20 cellular contexts compared by ENCODE assay signal in genomic region chr14:96067985-96068930, GRCh38. TPM values are rescaled to one million over a fixed set of nuclear protein-coding genes. Genes with fewer than 3 reads are reported as not detected.
A peak's percentile ranks its signal among the peaks of the same experiment; 100 is the strongest.
DNase-seq lines count a peak whose midpoint lies in the region; ATAC-seq and TF ChIP-seq lines count a peak whose summit lies in the region.
"Had no signal": no experiment of that assay in that cellular context is flagged by ENCODE, and none has a peak within 500 bp of the region (broad histone marks: within the 10 kb centered on the region; RNA-seq: fewer than 3 reads in every experiment).

No MANE protein-coding gene starts in this region.

- intact Hi-C loops in activated naive CD4-positive, alpha-beta T cell treated with anti-CD3 and anti-CD28 coated beads for 36 hours (cut with micrococcal nuclease), result no loop called here
- intact Hi-C loops in spleen (cut with DNase I; ENCODE audit: low total_unique reads), result no loop called here
- intact Hi-C loops in mammary epithelial cell (cut with micrococcal nuclease), result no loop called here

- peaks cover 0 to 15% (median 0%) of the 10 kb centered on the region in 7 donors for H3K27me3 ChIP-seq in spleen (replicated peaks in 1 of 7)
- H3K27me3 ChIP-seq in mammary epithelial cell (ENCODE audit: insufficient read depth, low read length), result peaks cover 17% of the 10 kb centered on the region
- H3K27me3 ChIP-seq: BE2C had no signal

- no peak for DNase-seq in activated naive CD4-positive, alpha-beta T cell treated with anti-CD3 and anti-CD28 coated beads, Interleukin-2, amount 10 ng/mL, durations not matched to agents 7 days and 5 days
- no peak for DNase-seq in activated naive CD4-positive, alpha-beta T cell treated with anti-CD3 and anti-CD28 coated beads for 36 hours
- DNase-seq in cerebellar cortex (ENCODE audit: low spot score) (peak; percentile 76), islet precursor cell (peak; percentile 42), spleen (peak; percentile 33), RPMI8226 (no peak), mammary epithelial cell (no peak)
- DNase-seq: BE2C; CD4-positive, CD25-positive, alpha-beta regulatory T cell; COR-L47; DMS 273 treated with DMSO at 0.1 percent for 48 hours; GF-D8; MM.1S; NCI-H1092; NCI-H1436 treated with DMSO at 0.1 percent for 48 hours; NCI-H2029; PC-3 had no signal

- no peaks in the 10 kb centered on the region for H3K9me3 ChIP-seq in spleen
- no peaks in the 10 kb centered on the region for H3K9me3 ChIP-seq in mammary epithelial cell (replicated peaks; ENCODE audit: insufficient read depth, low read length)
- H3K9me3 ChIP-seq: BE2C had no signal

- H3K27me3 Mint-ChIP-seq in activated naive CD4-positive, alpha-beta T cell treated with anti-CD3 and anti-CD28 coated beads, Interleukin-2, amount 10 ng/mL, durations not matched to agents 7 days and 5 days, result peaks cover 8% of the 10 kb centered on the region
- H3K27me3 Mint-ChIP-seq in activated naive CD4-positive, alpha-beta T cell treated with anti-CD3 and anti-CD28 coated beads for 36 hours (ENCODE audit: low read depth), result no peaks in the 10 kb centered on the region

- CTCF ChIA-PET in activated naive CD4-positive, alpha-beta T cell treated with anti-CD3 and anti-CD28 coated beads, Interleukin-2, amount 10 ng/mL, durations not matched to agents 7 days and 5 days (lab: Charles Lee), result interaction anchor here (0.9 kb wide), 1 partner anchor 57 kb away, joined by 3 read pairs; no protein-coding TSS in a partner anchor
- CTCF ChIA-PET in activated naive CD4-positive, alpha-beta T cell treated with anti-CD3 and anti-CD28 coated beads for 36 hours (lab: Charles Lee), result no interaction called here
- CTCF ChIA-PET in mammary epithelial cell (lab: Charles Lee; ENCODE audit: low non-redundant PET), result interaction anchor here (0.5 kb wide), 1 partner anchor 21 kb away, joined by 6 read pairs; no protein-coding TSS in a partner anchor

- H3K4me1 Mint-ChIP-seq in activated naive CD4-positive, alpha-beta T cell treated with anti-CD3 and anti-CD28 coated beads, Interleukin-2, amount 10 ng/mL, durations not matched to agents 7 days and 5 days, result no peaks in the 10 kb centered on the region
- H3K4me1 Mint-ChIP-seq in activated naive CD4-positive, alpha-beta T cell treated with anti-CD3 and anti-CD28 coated beads for 36 hours (ENCODE audit: low read depth), result peaks cover 8% of the 10 kb centered on the region
- H3K4me1 Mint-ChIP-seq: CD4-positive, CD25-positive, alpha-beta regulatory T cell had no signal

- no peaks in the 10 kb centered on the region for H4K20me1 ChIP-seq in mammary epithelial cell (ENCODE audit: insufficient read depth, low read length)

- no peaks in the 10 kb centered on the region for H3K79me2 ChIP-seq in mammary epithelial cell (ENCODE audit: insufficient read depth, low read length)

- no peak overlapping the region for H3K4me3 ChIP-seq in spleen
- no peak overlapping the region for H3K4me3 ChIP-seq in mammary epithelial cell (replicated peaks in 1 of 3; ENCODE audit: insufficient read depth in 1 of 3, low read depth in 2 of 3, low read length in 3 of 3)

- dilution Hi-C loops in mammary epithelial cell (cut with HindIII; ENCODE audit: low sequenced_read_pairs), result no loop called here

- H3K27ac ChIP-seq in spleen (no peak overlapping the region), mammary epithelial cell (ENCODE audit: insufficient read depth, low read depth, low read length) (no peak overlapping the region)

- no peaks in the 10 kb centered on the region for H3K36me3 ChIP-seq in spleen
- H3K36me3 ChIP-seq in mammary epithelial cell (ENCODE audit: insufficient read depth, low read length), result no peaks in the 10 kb centered on the region

- ATAC-seq in HG02870 (IDR thresholded peaks at IDR 0.05; ENCODE audit: unreplicated experiment), result no peak
- ATAC-seq: PC-3 had no signal

- in situ Hi-C loops in mammary epithelial cell (cut with MboI; ENCODE audit: low sequenced_read_pairs in 2 of 2), result no loop called here

- no peak overlapping the region for H3K4me2 ChIP-seq in mammary epithelial cell (ENCODE audit: insufficient read depth, low read depth, low read length)

- TF ChIP-seq CTCF in spleen (IDR thresholded peaks at IDR 0.05 in 8 of 11, conservative IDR thresholded peaks at IDR 0.05 in 3 of 11), result no peak
- no peak for TF ChIP-seq CTCF in mammary epithelial cell (conservative IDR thresholded peaks at IDR 0.05 in 1 of 2, IDR thresholded peaks at IDR 0.05 in 1 of 2; ENCODE audit: extremely low read depth in 1 of 2, insufficient read depth in 1 of 2, low read depth in 1 of 2, low read length in 2 of 2)

- no peaks in the 10 kb centered on the region for H3K9me3 Mint-ChIP-seq in activated naive CD4-positive, alpha-beta T cell treated with anti-CD3 and anti-CD28 coated beads, Interleukin-2, amount 10 ng/mL, durations not matched to agents 7 days and 5 days
- no peaks in the 10 kb centered on the region for H3K9me3 Mint-ChIP-seq in activated naive CD4-positive, alpha-beta T cell treated with anti-CD3 and anti-CD28 coated beads for 36 hours

- peak overlapping the region; percentile 16 for H3K27ac Mint-ChIP-seq in activated naive CD4-positive, alpha-beta T cell treated with anti-CD3 and anti-CD28 coated beads, Interleukin-2, amount 10 ng/mL, durations not matched to agents 7 days and 5 days
- H3K27ac Mint-ChIP-seq in activated naive CD4-positive, alpha-beta T cell treated with anti-CD3 and anti-CD28 coated beads for 36 hours, result no peak overlapping the region
- H3K27ac Mint-ChIP-seq: CD4-positive, CD25-positive, alpha-beta regulatory T cell; IgD-negative memory B cell had no signal

- H2AFZ ChIP-seq in mammary epithelial cell (ENCODE audit: low read depth, low read length), result no peak overlapping the region

- no peak overlapping the region for H3K4me3 Mint-ChIP-seq in activated naive CD4-positive, alpha-beta T cell treated with anti-CD3 and anti-CD28 coated beads, Interleukin-2, amount 10 ng/mL, durations not matched to agents 7 days and 5 days
- H3K4me3 Mint-ChIP-seq in activated naive CD4-positive, alpha-beta T cell treated with anti-CD3 and anti-CD28 coated beads for 36 hours, result no peak overlapping the region
- H3K4me3 Mint-ChIP-seq: CD4-positive, CD25-positive, alpha-beta regulatory T cell; H9 had no signal

- H3K9ac ChIP-seq in mammary epithelial cell (ENCODE audit: insufficient read depth, low read length), result no peak overlapping the region

- 84 to 89% (median 88%) methylated on average over 17 to 19 of the region's 19 CpGs for WGBS in spleen, 5 donors
- 80% methylated on average over 18 of the region's 19 CpGs for WGBS in mammary epithelial cell (ENCODE audit: low coverage, missing lambda C conversion rate)

- H3K36me3 Mint-ChIP-seq in activated naive CD4-positive, alpha-beta T cell treated with anti-CD3 and anti-CD28 coated beads, Interleukin-2, amount 10 ng/mL, durations not matched to agents 7 days and 5 days, result no peaks in the 10 kb centered on the region
- H3K36me3 Mint-ChIP-seq in activated naive CD4-positive, alpha-beta T cell treated with anti-CD3 and anti-CD28 coated beads for 36 hours (ENCODE audit: low read depth), result no peaks in the 10 kb centered on the region
- H3K36me3 Mint-ChIP-seq: CD4-positive, CD25-positive, alpha-beta regulatory T cell; IgD-negative memory B cell had no signal

- TF ChIP-seq POLR2A in spleen (IDR thresholded peaks at IDR 0.05), result no peak

- BruUV-seq in mammary epithelial cell (replicated peaks; lab: Mats Ljungman, UMichigan), result no TSS peak

- H3K4me1 ChIP-seq in spleen (no peaks in the 10 kb centered on the region), mammary epithelial cell (ENCODE audit: insufficient read depth, low read length) (no peaks in the 10 kb centered on the region)

RNA-seq across cellular contexts. Expression of gene C14orf132, which starts 29.1 kb away (rescaled TPM):
- total RNA-seq in activated naive CD4-positive, alpha-beta T cell treated with anti-CD3 and anti-CD28 coated beads for 36 hours, result 1 to 10 TPM; 3.2 to 4.9 TPM
- 10 to 100 TPM in 4 of 7 donors, 1 to 10 TPM in 3; 3.0 to 16.4 (median 10.2) TPM for total RNA-seq in spleen
- polyA plus RNA-seq in spleen, result 1 to 10 TPM; 1.8 to 3.5 (median 1.8) TPM
- total RNA-seq in mammary epithelial cell, result 1 to 10 TPM; 2.2 to 3.2 TPM
- polyA plus RNA-seq in mammary epithelial cell, result 0.41 TPM
- polyA minus RNA-seq in mammary epithelial cell, result 1.2 TPM
- total RNA-seq: PC-3 had no signal

Comparison
In these comparisons a context has a peak if more than half of its experiments do, and no peak if none do; other contexts are left out.
1. DNase-seq: peak in cerebellar cortex (single experiment), islet precursor cell (single experiment) and spleen (single experiment); none in activated naive CD4-positive, alpha-beta T cell treated with anti-CD3 and anti-CD28 coated beads, Interleukin-2, amount 10 ng/mL, durations not matched to agents 7 days and 5 days (single experiment), activated naive CD4-positive, alpha-beta T cell treated with anti-CD3 and anti-CD28 coated beads for 36 hours (single experiment), RPMI8226 (single experiment) and mammary epithelial cell (single experiment).